ENCODE assay signal across 2 cellular contexts in the genomic region with DNA sequence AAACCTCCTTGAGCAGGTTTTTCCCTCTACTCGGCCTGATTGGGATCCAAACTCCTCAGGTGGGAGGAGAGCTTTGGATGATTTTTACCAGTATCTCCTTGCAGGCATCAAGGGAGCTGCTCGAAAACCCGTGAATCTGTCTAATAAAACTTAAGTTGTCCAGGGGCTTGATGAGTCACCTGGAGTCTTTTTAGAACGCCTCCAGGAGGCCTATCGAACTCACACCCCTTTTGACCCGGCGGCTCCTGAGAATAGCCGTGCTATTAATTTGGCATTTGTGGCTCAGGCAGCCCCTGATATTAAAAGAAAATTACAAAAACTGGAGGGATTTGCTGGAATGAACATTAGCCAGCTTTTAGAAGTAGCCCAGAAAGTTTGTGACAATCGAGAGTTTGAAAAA.
TF ChIP-seq lines count a peak whose summit lies in the region.

No MANE protein-coding gene starts in this region.

TF ChIP-seq in HepG2, 621 proteins besides CTCF, POLR2A, EP300 and RAD21:
- no peak for TF ChIP-seq ZBTB25 (CRISPR knock-in tag; IDR thresholded peaks at IDR 0.05)
- no peak for TF ChIP-seq ZNF549 (CRISPR knock-in tag; IDR thresholded peaks at IDR 0.05)
- TF ChIP-seq ZNF510 (CRISPR knock-in tag; IDR thresholded peaks at IDR 0.05; ENCODE audit: low read depth): no peak
- no peak for TF ChIP-seq CREM (IDR thresholded peaks at IDR 0.05)
- no peak for TF ChIP-seq CREM (CRISPR knock-in tag; IDR thresholded peaks at IDR 0.05)
- no peak for TF ChIP-seq TEAD3 (CRISPR knock-in tag; optimal IDR thresholded peaks at IDR 0.05; ENCODE audit: borderline replicate concordance)
- no peak for TF ChIP-seq BORCS8-MEF2B (CRISPR knock-in tag; IDR thresholded peaks at IDR 0.05)
- TF ChIP-seq KMT2B (CRISPR knock-in tag; IDR thresholded peaks at IDR 0.05): no peak
- TF ChIP-seq ZNF552 (CRISPR knock-in tag; IDR thresholded peaks at IDR 0.05; ENCODE audit: borderline replicate concordance): no peak
- TF ChIP-seq ZNF441 (CRISPR knock-in tag; IDR thresholded peaks at IDR 0.05; ENCODE audit: borderline replicate concordance): no peak
- no peak for TF ChIP-seq MAZ (IDR thresholded peaks at IDR 0.05; ENCODE audit: borderline replicate concordance, low read depth, low read length)
- no peak for TF ChIP-seq MAZ (CRISPR knock-in tag; IDR thresholded peaks at IDR 0.05; ENCODE audit: low read depth)
- TF ChIP-seq, protein P1, sequence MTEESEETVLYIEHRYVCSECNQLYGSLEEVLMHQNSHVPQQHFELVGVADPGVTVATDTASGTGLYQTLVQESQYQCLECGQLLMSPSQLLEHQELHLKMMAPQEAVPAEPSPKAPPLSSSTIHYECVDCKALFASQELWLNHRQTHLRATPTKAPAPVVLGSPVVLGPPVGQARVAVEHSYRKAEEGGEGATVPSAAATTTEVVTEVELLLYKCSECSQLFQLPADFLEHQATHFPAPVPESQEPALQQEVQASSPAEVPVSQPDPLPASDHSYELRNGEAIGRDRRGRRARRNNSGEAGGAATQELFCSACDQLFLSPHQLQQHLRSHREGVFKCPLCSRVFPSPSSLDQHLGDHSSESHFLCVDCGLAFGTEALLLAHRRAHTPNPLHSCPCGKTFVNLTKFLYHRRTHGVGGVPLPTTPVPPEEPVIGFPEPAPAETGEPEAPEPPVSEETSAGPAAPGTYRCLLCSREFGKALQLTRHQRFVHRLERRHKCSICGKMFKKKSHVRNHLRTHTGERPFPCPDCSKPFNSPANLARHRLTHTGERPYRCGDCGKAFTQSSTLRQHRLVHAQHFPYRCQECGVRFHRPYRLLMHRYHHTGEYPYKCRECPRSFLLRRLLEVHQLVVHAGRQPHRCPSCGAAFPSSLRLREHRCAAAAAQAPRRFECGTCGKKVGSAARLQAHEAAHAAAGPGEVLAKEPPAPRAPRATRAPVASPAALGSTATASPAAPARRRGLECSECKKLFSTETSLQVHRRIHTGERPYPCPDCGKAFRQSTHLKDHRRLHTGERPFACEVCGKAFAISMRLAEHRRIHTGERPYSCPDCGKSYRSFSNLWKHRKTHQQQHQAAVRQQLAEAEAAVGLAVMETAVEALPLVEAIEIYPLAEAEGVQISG (CRISPR knock-in tag; IDR thresholded peaks at IDR 0.05): no peak
- no peak for TF ChIP-seq ZNF432 (CRISPR knock-in tag; IDR thresholded peaks at IDR 0.05; ENCODE audit: borderline replicate concordance)

TF ChIP-seq in K562, 482 proteins besides CTCF, POLR2A, EP300 and RAD21 (continues in another document):
- no peak for TF ChIP-seq DNMT1 (IDR thresholded peaks at IDR 0.05)
- TF ChIP-seq, protein P2, sequence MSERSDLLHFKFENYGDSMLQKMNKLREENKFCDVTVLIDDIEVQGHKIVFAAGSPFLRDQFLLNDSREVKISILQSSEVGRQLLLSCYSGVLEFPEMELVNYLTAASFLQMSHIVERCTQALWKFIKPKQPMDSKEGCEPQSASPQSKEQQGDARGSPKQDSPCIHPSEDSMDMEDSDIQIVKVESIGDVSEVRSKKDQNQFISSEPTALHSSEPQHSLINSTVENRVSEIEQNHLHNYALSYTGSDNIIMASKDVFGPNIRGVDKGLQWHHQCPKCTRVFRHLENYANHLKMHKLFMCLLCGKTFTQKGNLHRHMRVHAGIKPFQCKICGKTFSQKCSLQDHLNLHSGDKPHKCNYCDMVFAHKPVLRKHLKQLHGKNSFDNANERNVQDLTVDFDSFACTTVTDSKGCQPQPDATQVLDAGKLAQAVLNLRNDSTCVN (CRISPR knock-in tag; IDR thresholded peaks at IDR 0.05): no peak
- TF ChIP-seq KAT7 (CRISPR knock-in tag; IDR thresholded peaks at IDR 0.05; ENCODE audit: borderline replicate concordance): no peak
- TF ChIP-seq JUND (IDR thresholded peaks at IDR 0.05; ENCODE audit: borderline replicate concordance, low read depth, low read length): peak; percentile 65
- TF ChIP-seq JUND (tag; IDR thresholded peaks at IDR 0.05; ENCODE audit: borderline replicate concordance, low read depth, low read length): peak; percentile 11; the same call in 1 of the 3 replicates
- TF ChIP-seq PYGO2 (tag; IDR thresholded peaks at IDR 0.05): no peak
- TF ChIP-seq MAX (CRISPR knock-in tag; IDR thresholded peaks at IDR 0.05): no peak
- TF ChIP-seq RAD51 (IDR thresholded peaks at IDR 0.05; ENCODE audit: borderline replicate concordance, low read depth): no peak
- TF ChIP-seq MAFK (IDR thresholded peaks at IDR 0.05; ENCODE audit: low read length): no peak
- TF ChIP-seq ETV5 (CRISPR knock-in tag; IDR thresholded peaks at IDR 0.05; ENCODE audit: low read depth): no peak
- TF ChIP-seq PURB (CRISPR knock-in tag; IDR thresholded peaks at IDR 0.05; ENCODE audit: low read depth): no peak
- TF ChIP-seq MYBL2 (IDR thresholded peaks at IDR 0.05; ENCODE audit: low read depth): no peak
- no peak for TF ChIP-seq MYBL2 (CRISPR knock-in tag; IDR thresholded peaks at IDR 0.05; ENCODE audit: borderline replicate concordance)
- no peak for TF ChIP-seq STAT5A (IDR thresholded peaks at IDR 0.05; ENCODE audit: borderline replicate concordance, low read length)
- TF ChIP-seq ARID3B (CRISPR knock-in tag; IDR thresholded peaks at IDR 0.05; ENCODE audit: borderline replicate concordance): no peak
- TF ChIP-seq MYNN (IDR thresholded peaks at IDR 0.05): peak; percentile 77
- TF ChIP-seq MYNN (CRISPR knock-in tag; IDR thresholded peaks at IDR 0.05): no peak
- TF ChIP-seq E2F6 (IDR thresholded peaks at IDR 0.05; ENCODE audit: borderline replicate concordance in 1 of 2, extremely low read depth in 1 of 2, insufficient read depth in 1 of 2, insufficient read length in 1 of 2, low read depth in 1 of 2, low read length in 1 of 2, poor library complexity in 1 of 2, severe bottlenecking in 1 of 2): no peak
- no peak for TF ChIP-seq GABPB1 (CRISPR knock-in tag; IDR thresholded peaks at IDR 0.05)
- TF ChIP-seq WHSC1 (IDR thresholded peaks at IDR 0.05; ENCODE audit: low read length): no peak
- no peak for TF ChIP-seq THRAP3 (IDR thresholded peaks at IDR 0.05; ENCODE audit: borderline replicate concordance)
- TF ChIP-seq KLF10 (CRISPR knock-in tag; IDR thresholded peaks at IDR 0.05): no peak
- no peak for TF ChIP-seq MEF2A (IDR thresholded peaks at IDR 0.05; ENCODE audit: control insufficient read depth, low read depth, low read length)
- TF ChIP-seq GTF2E2 (tag; IDR thresholded peaks at IDR 0.05): peak; percentile 66; the same call in 1 of the 2 replicates
- TF ChIP-seq, protein P3, sequence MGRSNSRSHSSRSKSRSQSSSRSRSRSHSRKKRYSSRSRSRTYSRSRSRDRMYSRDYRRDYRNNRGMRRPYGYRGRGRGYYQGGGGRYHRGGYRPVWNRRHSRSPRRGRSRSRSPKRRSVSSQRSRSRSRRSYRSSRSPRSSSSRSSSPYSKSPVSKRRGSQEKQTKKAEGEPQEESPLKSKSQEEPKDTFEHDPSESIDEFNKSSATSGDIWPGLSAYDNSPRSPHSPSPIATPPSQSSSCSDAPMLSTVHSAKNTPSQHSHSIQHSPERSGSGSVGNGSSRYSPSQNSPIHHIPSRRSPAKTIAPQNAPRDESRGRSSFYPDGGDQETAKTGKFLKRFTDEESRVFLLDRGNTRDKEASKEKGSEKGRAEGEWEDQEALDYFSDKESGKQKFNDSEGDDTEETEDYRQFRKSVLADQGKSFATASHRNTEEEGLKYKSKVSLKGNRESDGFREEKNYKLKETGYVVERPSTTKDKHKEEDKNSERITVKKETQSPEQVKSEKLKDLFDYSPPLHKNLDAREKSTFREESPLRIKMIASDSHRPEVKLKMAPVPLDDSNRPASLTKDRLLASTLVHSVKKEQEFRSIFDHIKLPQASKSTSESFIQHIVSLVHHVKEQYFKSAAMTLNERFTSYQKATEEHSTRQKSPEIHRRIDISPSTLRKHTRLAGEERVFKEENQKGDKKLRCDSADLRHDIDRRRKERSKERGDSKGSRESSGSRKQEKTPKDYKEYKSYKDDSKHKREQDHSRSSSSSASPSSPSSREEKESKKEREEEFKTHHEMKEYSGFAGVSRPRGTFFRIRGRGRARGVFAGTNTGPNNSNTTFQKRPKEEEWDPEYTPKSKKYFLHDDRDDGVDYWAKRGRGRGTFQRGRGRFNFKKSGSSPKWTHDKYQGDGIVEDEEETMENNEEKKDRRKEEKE (IDR thresholded peaks at IDR 0.05; ENCODE audit: borderline replicate concordance in 1 of 2, control insufficient read depth in 1 of 2, low read depth in 2 of 2, low read length in 1 of 2): no peak
- TF ChIP-seq BRF1 (IDR thresholded peaks at IDR 0.05; ENCODE audit: borderline replicate concordance, extremely low read depth, insufficient read length): no peak
- no peak for TF ChIP-seq PRPF4 (IDR thresholded peaks at IDR 0.05; ENCODE audit: insufficient read depth, low read depth, low read length, poor library complexity, severe bottlenecking)
- no peak for TF ChIP-seq NR2F6 (CRISPR knock-in tag; IDR thresholded peaks at IDR 0.05)
- TF ChIP-seq TEAD1 (CRISPR knock-in tag; IDR thresholded peaks at IDR 0.05): no peak
- TF ChIP-seq ZC3H11A (IDR thresholded peaks at IDR 0.05; ENCODE audit: low read depth, low read length): no peak
- TF ChIP-seq RBBP5 (IDR thresholded peaks at IDR 0.05; ENCODE audit: borderline replicate concordance, insufficient read depth, low read length, poor library complexity, severe bottlenecking): peak; percentile 11
- no peak for TF ChIP-seq ARID3A (IDR thresholded peaks at IDR 0.05; ENCODE audit: borderline replicate concordance, low read depth, low read length)
- TF ChIP-seq PTRF (tag; IDR thresholded peaks at IDR 0.05): no peak
- TF ChIP-seq MTA3 (IDR thresholded peaks at IDR 0.05; ENCODE audit: borderline replicate concordance): 0 out of 2 replicates have a peak, but pooled peaks have one; percentile 0
- no peak for TF ChIP-seq FOXP1 (CRISPR knock-in tag; IDR thresholded peaks at IDR 0.05)
- TF ChIP-seq ZNF175 (CRISPR knock-in tag; IDR thresholded peaks at IDR 0.05; ENCODE audit: low read depth): no peak
- no peak for TF ChIP-seq BRD9 (IDR thresholded peaks at IDR 0.05; ENCODE audit: low read depth, partially characterized antibody)
- no peak for TF ChIP-seq MCM3 (IDR thresholded peaks at IDR 0.05)
- no peak for TF ChIP-seq TFE3 (CRISPR knock-in tag; IDR thresholded peaks at IDR 0.05)
- TF ChIP-seq PHF21A (IDR thresholded peaks at IDR 0.05; ENCODE audit: borderline replicate concordance, low read depth): no peak
- TF ChIP-seq ZFX (CRISPR knock-in tag; IDR thresholded peaks at IDR 0.05): peak; percentile 35
- TF ChIP-seq ARID1B (IDR thresholded peaks at IDR 0.05): no peak
- TF ChIP-seq CBFA2T3 (IDR thresholded peaks at IDR 0.05): no peak
- TF ChIP-seq HMBOX1 (IDR thresholded peaks at IDR 0.05): no peak
- TF ChIP-seq PCBP2 (IDR thresholded peaks at IDR 0.05; ENCODE audit: low read depth, low read length, poor library complexity, severe bottlenecking): no peak
